11 cellular contexts compared by ENCODE assay signal in genomic region chr17:77831497-77832179, GRCh38.
DNase-seq lines count a peak whose midpoint lies in the region; ATAC-seq and TF ChIP-seq lines count a peak whose summit lies in the region.
"Had no signal": no experiment of that assay in that cellular context is flagged by ENCODE, and none has a peak within 500 bp of the region (broad histone marks: within the 10 kb centered on the region; RNA-seq: fewer than 3 reads in every experiment).

No MANE protein-coding gene starts in this region.

- no peak overlapping the region for H3K27ac Mint-ChIP-seq in activated CD4-positive, alpha-beta T cell treated with anti-CD3 and anti-CD28 coated beads for 36 hours

- intact Hi-C loops in posterior vena cava (cut with DNase I): no loop called here
- intact Hi-C loops in activated CD4-positive, alpha-beta T cell treated with anti-CD3 and anti-CD28 coated beads for 36 hours (cut with DNase I, micrococcal nuclease): loop anchor here in 1 of 2 experiments (2.0 kb wide), 1 partner anchor 25 kb away; no protein-coding TSS in a partner anchor

- TF ChIP-seq CTCF in fibroblast of mammary gland (conservative IDR thresholded peaks at IDR 0.05; ENCODE audit: control insufficient read depth, insufficient read depth, low read depth, low read length): no peak

- ATAC-seq in HG02588 (IDR thresholded peaks at IDR 0.05; ENCODE audit: unreplicated experiment): no peak
- no peak for ATAC-seq in activated CD4-positive, alpha-beta T cell treated with anti-CD3 and anti-CD28 coated beads for 36 hours

- H3K9me3 Mint-ChIP-seq in activated CD4-positive, alpha-beta T cell treated with anti-CD3 and anti-CD28 coated beads for 36 hours (ENCODE audit: low read depth): no peaks in the 10 kb centered on the region

- H3K4me3 ChIP-seq in fibroblast of mammary gland (ENCODE audit: control insufficient read depth, low read depth, low read length): no peak overlapping the region

- CTCF ChIA-PET in activated CD4-positive, alpha-beta T cell treated with anti-CD3 and anti-CD28 coated beads for 36 hours (lab: Charles Lee): interaction anchor here (0.6 kb wide), 1 partner anchor 89 kb away, joined by 3 read pairs; no protein-coding TSS in a partner anchor

- no peaks in the 10 kb centered on the region for H3K36me3 Mint-ChIP-seq in activated CD4-positive, alpha-beta T cell treated with anti-CD3 and anti-CD28 coated beads for 36 hours (ENCODE audit: low read depth)

- no peaks in the 10 kb centered on the region for H3K27me3 Mint-ChIP-seq in activated CD4-positive, alpha-beta T cell treated with anti-CD3 and anti-CD28 coated beads for 36 hours
- H3K27me3 Mint-ChIP-seq: CD8-positive, alpha-beta memory T cell had no signal

- DNase-seq in AG08395 (ENCODE audit: low spot score): peak; percentile 69
- peak; percentile 82 for DNase-seq in M059J (ENCODE audit: low read depth)
- peak; percentile 77 for DNase-seq in fibroblast of mammary gland (ENCODE audit: low read depth)
- peak; percentile 81 for DNase-seq in posterior vena cava (ENCODE audit: low spot score)
- DNase-seq in activated CD4-positive, alpha-beta T cell treated with anti-CD3 and anti-CD28 coated beads for 36 hours: no peak
- no peak for DNase-seq in NOMO-1 (lab: John Stamatoyannopoulos, UW; ENCODE audit: unreplicated experiment in 2 of 2)
- no peak for DNase-seq in medulla oblongata (ENCODE audit: extremely low spot score)
- DNase-seq: activated naive CD4-positive, alpha-beta T cell treated with anti-CD3 and anti-CD28 coated beads, Interleukin-2, amount 50 U/mL, for 16 hours; CD8-positive, alpha-beta memory T cell; NCI-H1417 had no signal

- peaks cover 38% of the 10 kb centered on the region for H3K4me1 Mint-ChIP-seq in activated CD4-positive, alpha-beta T cell treated with anti-CD3 and anti-CD28 coated beads for 36 hours

- no peak overlapping the region for H3K4me3 Mint-ChIP-seq in activated CD4-positive, alpha-beta T cell treated with anti-CD3 and anti-CD28 coated beads for 36 hours
- H3K4me3 Mint-ChIP-seq: CD8-positive, alpha-beta memory T cell had no signal

- POLR2A ChIA-PET in activated CD4-positive, alpha-beta T cell treated with anti-CD3 and anti-CD28 coated beads for 36 hours (lab: Charles Lee): interaction anchor here (0.6 kb wide), 1 partner anchor 12 kb away, joined by 3 read pairs; no protein-coding TSS in a partner anchor

Comparison
In these comparisons a context has a peak if more than half of its experiments do, and no peak if none do; other contexts are left out.
1. DNase-seq: peak in AG08395 (single experiment), M059J (single experiment), fibroblast of mammary gland (single experiment) and posterior vena cava (single experiment); none in activated CD4-positive, alpha-beta T cell treated with anti-CD3 and anti-CD28 coated beads for 36 hours (single experiment), NOMO-1 (0 of 2) and medulla oblongata (single experiment).